Comparison of ENCODE assay signal across 19 cellular contexts in the genomic region with DNA sequence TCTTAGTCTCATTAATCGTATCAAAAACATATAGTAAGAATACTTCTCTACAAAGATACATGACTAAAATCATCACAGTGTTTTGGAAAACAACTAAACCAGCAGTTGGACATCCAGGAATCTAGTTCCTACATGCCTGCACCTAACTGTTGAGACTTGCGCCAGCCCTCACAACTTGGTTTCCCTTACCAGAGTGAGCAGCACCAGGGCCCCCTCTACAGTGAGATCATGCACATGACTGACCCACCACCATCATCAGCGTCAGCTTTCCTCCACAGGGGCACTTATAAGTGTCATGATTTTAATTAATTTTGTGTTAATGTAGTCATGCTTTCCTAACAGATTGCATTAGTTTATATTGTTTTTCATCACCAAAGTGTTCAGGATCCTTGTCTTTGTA.
"Had no signal": no experiment of that assay in that cellular context is flagged by ENCODE, and none has a peak within 500 bp of the region (broad histone marks: within the 10 kb centered on the region; RNA-seq: fewer than 3 reads in every experiment).

No MANE protein-coding gene starts in this region.

- H3K36me3 ChIP-seq: brain microvascular endothelial cell, esophagus muscularis mucosa, left ventricle myocardium inferior, spleen, tibial nerve, vagina had no signal

- H3K4me3 Mint-ChIP-seq: activated naive CD4-positive, alpha-beta T cell treated with anti-CD3 and anti-CD28 coated beads, Interleukin-2, amount 50 U/mL, for 24 hours; nephron progenitor cell; stimulated activated naive B cell treated with anti-CD40 and anti-IgM and Interleukin-4, amounts not matched to agents 10 μg/mL and 1 μg/mL and 100 μg/mL, for 72 hours had no signal

- H3K4me1 Mint-ChIP-seq: activated naive CD4-positive, alpha-beta T cell treated with anti-CD3 and anti-CD28 coated beads, Interleukin-2, amount 50 U/mL, for 24 hours; nephron progenitor cell; stimulated activated naive B cell treated with anti-CD40 and anti-IgM and Interleukin-4, amounts not matched to agents 10 μg/mL and 1 μg/mL and 100 μg/mL, for 72 hours had no signal

- H3K27me3 Mint-ChIP-seq: stimulated activated naive B cell treated with anti-CD40 and anti-IgM and Interleukin-4, amounts not matched to agents 10 μg/mL and 1 μg/mL and 100 μg/mL, for 72 hours had no signal

- ATAC-seq: psoas muscle; sciatic nerve; stimulated activated naive B cell treated with anti-CD40 and anti-IgM and Interleukin-4, amounts not matched to agents 10 μg/mL and 1 μg/mL and 100 μg/mL, for 72 hours had no signal

- DNase-seq: activated CD4-positive, alpha-beta T cell treated with anti-CD3 and anti-CD28 coated beads for 4 hours; activated CD8-positive, alpha-beta memory T cell treated with anti-CD3 and anti-CD28 coated beads for 24 hours; activated T-cell treated with anti-CD3 and anti-CD28 coated beads for 4 hours; amniotic stem cell; brain microvascular endothelial cell; head of caudate nucleus; kidney; left ventricle myocardium inferior; nephron progenitor cell; psoas muscle; spleen; stimulated activated CD4-positive, alpha-beta T cell treated with anti-CD3 and anti-CD28 coated beads, Interleukin-1b, Interleukin-23, amount 100 ng/mL, for 48 hours; stimulated activated naive B cell treated with anti-CD40 and anti-IgM and Interleukin-4, amounts not matched to agents 10 μg/mL and 1 μg/mL and 100 μg/mL, for 72 hours had no signal

- H3K36me3 Mint-ChIP-seq: activated naive CD4-positive, alpha-beta T cell treated with anti-CD3 and anti-CD28 coated beads, Interleukin-2, amount 50 U/mL, for 24 hours; stimulated activated naive B cell treated with anti-CD40 and anti-IgM and Interleukin-4, amounts not matched to agents 10 μg/mL and 1 μg/mL and 100 μg/mL, for 72 hours had no signal

- H3K27ac Mint-ChIP-seq: activated naive CD4-positive, alpha-beta T cell treated with anti-CD3 and anti-CD28 coated beads, Interleukin-2, amount 50 U/mL, for 24 hours; nephron progenitor cell; stimulated activated naive B cell treated with anti-CD40 and anti-IgM and Interleukin-4, amounts not matched to agents 10 μg/mL and 1 μg/mL and 100 μg/mL, for 72 hours had no signal

- H3K4me3 ChIP-seq: esophagus muscularis mucosa, left ventricle myocardium inferior, psoas muscle, spleen, tibial nerve, vagina had no signal

- H3K27ac ChIP-seq: brain microvascular endothelial cell, esophagus muscularis mucosa, left ventricle myocardium inferior, psoas muscle, spleen, tibial nerve, vagina, VCaP had no signal

- H3K9me3 Mint-ChIP-seq: nephron progenitor cell; stimulated activated naive B cell treated with anti-CD40 and anti-IgM and Interleukin-4, amounts not matched to agents 10 μg/mL and 1 μg/mL and 100 μg/mL, for 72 hours had no signal

- H3K9me3 ChIP-seq: esophagus muscularis mucosa, left ventricle myocardium inferior, psoas muscle, spleen, tibial nerve, vagina had no signal

- H3K27me3 ChIP-seq: brain microvascular endothelial cell, esophagus muscularis mucosa, spleen, tibial nerve, vagina had no signal

- H3K4me1 ChIP-seq: esophagus muscularis mucosa, left ventricle myocardium inferior, psoas muscle, spleen, tibial nerve, vagina had no signal
